Comparison of ENCODE assay signal across 8 cellular contexts in genomic region chr11:68447015-68447801, GRCh38. TPM values are rescaled to one million over a fixed set of nuclear protein-coding genes. Genes with fewer than 3 reads are reported as not detected.
DNase-seq lines count a peak whose midpoint lies in the region; ATAC-seq and TF ChIP-seq lines count a peak whose summit lies in the region.

No MANE protein-coding gene starts in this region.

- TF ChIP-seq CTCF in HL-60 (IDR thresholded peaks at IDR 0.05; ENCODE audit: insufficient read depth, low read length) (peak; percentile 97), Peyer's patch (IDR thresholded peaks at IDR 0.05) (peak; percentile 76 to 94 (median 92)), neural cell (IDR thresholded peaks at IDR 0.05; ENCODE audit: poor library complexity, severe bottlenecking) (peak; percentile 90)

- TF ChIP-seq RAD21 in neural cell (conservative IDR thresholded peaks at IDR 0.05): peak; percentile 85

- H3F3A ChIP-seq in neural cell (ENCODE audit: insufficient read depth, low read length, poor library complexity, severe bottlenecking): no peaks in the 10 kb centered on the region

- no peak overlapping the region for H3K27ac Mint-ChIP-seq in activated T-cell treated with anti-CD3 and anti-CD28 coated beads, Interleukin-2, amount 50 U/mL, for 72 hours

- H3K4me3 ChIP-seq in HL-60 (replicated peaks; ENCODE audit: insufficient read depth, low read length) (no peak overlapping the region), Peyer's patch (no peak overlapping the region), neural cell (ENCODE audit: low read length) (no peak overlapping the region)

- no peaks in the 10 kb centered on the region for H3K79me2 ChIP-seq in neural cell (replicated peaks; ENCODE audit: insufficient read depth, low read length)

- peaks cover 3 to 5% of the 10 kb centered on the region in 2 donors for H3K36me3 Mint-ChIP-seq in activated T-cell treated with anti-CD3 and anti-CD28 coated beads, Interleukin-2, amount 50 U/mL, for 72 hours (ENCODE audit: insufficient read depth in 2 of 2)

- TF ChIP-seq EP300 in neural cell (conservative IDR thresholded peaks at IDR 0.05; ENCODE audit: poor library complexity, severe bottlenecking): no peak

- peak; percentile 94 to 98 for ATAC-seq in activated T-cell treated with anti-CD3 and anti-CD28 coated beads, Interleukin-2, amount 50 U/mL, for 72 hours (replicated peaks in 1 of 2)
- no peak for ATAC-seq in GM21515 (IDR thresholded peaks at IDR 0.05; ENCODE audit: unreplicated experiment)

- H3K9me3 ChIP-seq in Peyer's patch: no peaks in the 10 kb centered on the region
- H3K9me3 ChIP-seq in neural cell (ENCODE audit: low read length): no peaks in the 10 kb centered on the region

- no peaks in the 10 kb centered on the region for H3K9me2 ChIP-seq in neural cell (ENCODE audit: insufficient read depth, low read length)

- DNase-seq in GM03348 (ENCODE audit: low spot score) (peak; percentile 93), HL-60 (ENCODE audit: low read depth in 1 of 2, low spot score in 1 of 2) (peak in 1 of 2 experiments; percentile 71), Peyer's patch (peak; percentile 72 to 88 (median 86)), fibroblast of peridontal ligament (ENCODE audit: extremely low read depth) (peak; percentile 57)
- peak; percentile 78 to 83 for DNase-seq in activated T-cell treated with anti-CD3 and anti-CD28 coated beads, Interleukin-2, amount 50 U/mL, for 72 hours
- DNase-seq in stimulated activated naive CD4-positive, alpha-beta T cell (lab: John Stamatoyannopoulos, UW): peak; percentile 52 to 76 (median 68)

- no peaks in the 10 kb centered on the region for H3K27me3 ChIP-seq in HL-60 (ENCODE audit: insufficient read depth, poor library complexity, severe bottlenecking)
- H3K27me3 ChIP-seq in Peyer's patch: no peaks in the 10 kb centered on the region
- H3K27me3 ChIP-seq in neural cell (ENCODE audit: insufficient read depth, low read depth, low read length): no peaks in the 10 kb centered on the region

- no peak overlapping the region for H3K4me3 Mint-ChIP-seq in activated T-cell treated with anti-CD3 and anti-CD28 coated beads, Interleukin-2, amount 50 U/mL, for 72 hours

- H3K27ac ChIP-seq in HL-60 (replicated peaks) (no peak overlapping the region), Peyer's patch (no peak overlapping the region), neural cell (ENCODE audit: low read length) (no peak overlapping the region)

- no peak overlapping the region for H3K4me2 ChIP-seq in neural cell (ENCODE audit: low read length)

- peaks cover 9% of the 10 kb centered on the region for H3K4me1 Mint-ChIP-seq in activated T-cell treated with anti-CD3 and anti-CD28 coated beads, Interleukin-2, amount 50 U/mL, for 72 hours (ENCODE audit: low read depth)

- TF ChIP-seq POLR2A in Peyer's patch (IDR thresholded peaks at IDR 0.05): no peak

- no peak overlapping the region for H3K9ac ChIP-seq in neural cell (ENCODE audit: low read length)

- peaks cover 0 to 9% (median 2%) of the 10 kb centered on the region in 4 donors for H3K4me1 ChIP-seq in Peyer's patch

- peaks cover 0 to 44% (median 0%) of the 10 kb centered on the region in 3 donors for H3K36me3 ChIP-seq in Peyer's patch
- no peaks in the 10 kb centered on the region for H3K36me3 ChIP-seq in neural cell (ENCODE audit: insufficient read depth, low read length)

- H3K27me3 Mint-ChIP-seq in activated T-cell treated with anti-CD3 and anti-CD28 coated beads, Interleukin-2, amount 50 U/mL, for 72 hours (ENCODE audit: low read depth): no peaks in the 10 kb centered on the region

- H3K9me3 Mint-ChIP-seq in activated T-cell treated with anti-CD3 and anti-CD28 coated beads, Interleukin-2, amount 50 U/mL, for 72 hours: no peaks in the 10 kb centered on the region

- H2AFZ ChIP-seq in neural cell (ENCODE audit: low read depth, low read length): no peak overlapping the region

- H4K20me1 ChIP-seq in neural cell (ENCODE audit: insufficient read depth): no peaks in the 10 kb centered on the region

TF ChIP-seq in neural cell, 6 proteins besides CTCF, POLR2A, EP300 and RAD21:
- TF ChIP-seq POLR2AphosphoS5 (IDR thresholded peaks at IDR 0.05) (no peak), SMC3 (conservative IDR thresholded peaks at IDR 0.05; ENCODE audit: poor library complexity) (peak; percentile 80)

RNA-seq across cellular contexts. Expression of gene PPP6R3, which starts 13.3 kb away (rescaled TPM):
- total RNA-seq in Peyer's patch: 100 to 1,000 TPM; 130 to 282 (median 156) TPM
- total RNA-seq in activated T-cell treated with anti-CD3 and anti-CD28 coated beads, Interleukin-2, amount 50 U/mL, for 72 hours: 100 to 1,000 TPM; 111 to 128 TPM
- 111 and 140 TPM in 2 replicates for polyA plus RNA-seq in neural cell
- 236 and 268 TPM in 2 replicates for polyA minus RNA-seq in neural cell
